23 cellular contexts compared by ENCODE assay signal in genomic region chr1:101077849-101078248, GRCh38. TPM values are rescaled to one million over a fixed set of nuclear protein-coding genes. Genes with fewer than 3 reads are reported as not detected.
DNase-seq lines count a peak whose midpoint lies in the region; ATAC-seq, FAIRE-seq and TF ChIP-seq lines count a peak whose summit lies in the region.
"Had no signal": no experiment of that assay in that cellular context is flagged by ENCODE, and none has a peak within 500 bp of the region (broad histone marks: within the 10 kb centered on the region; RNA-seq: fewer than 3 reads in every experiment).

No MANE protein-coding gene starts in this region.

- H2AFZ ChIP-seq in GM23338: no peak overlapping the region

- H3K4me2 ChIP-seq in A549 (no peak overlapping the region), GM23338 (no peak overlapping the region)

- H4K20me1 ChIP-seq in GM23338 (replicated peaks; ENCODE audit: insufficient read depth): no peaks in the 10 kb centered on the region

- no peak overlapping the region for H3K4me3 Mint-ChIP-seq in activated CD4-positive, alpha-beta T cell treated with anti-CD3 and anti-CD28 coated beads, Interleukin-2, amount 10 ng/mL, durations not matched to agents 7 days and 5 days
- H3K4me3 Mint-ChIP-seq in GM23338: no peak overlapping the region
- H3K4me3 Mint-ChIP-seq in endothelial cell (ENCODE audit: unreplicated experiment): no peak overlapping the region
- no peak overlapping the region for H3K4me3 Mint-ChIP-seq in HFFc6
- H3K4me3 Mint-ChIP-seq: CD8-positive, alpha-beta T cell had no signal

- H3K27ac ChIP-seq in A549 (no peak overlapping the region), GM23338 (ENCODE audit: low read depth) (no peak overlapping the region)
- H3K27ac ChIP-seq: C4-2B, SJSA1 had no signal

- no peaks in the 10 kb centered on the region for H3K79me2 ChIP-seq in GM23338 (replicated peaks; ENCODE audit: insufficient read depth)

- H3K27me3 Mint-ChIP-seq in activated CD4-positive, alpha-beta T cell treated with anti-CD3 and anti-CD28 coated beads, Interleukin-2, amount 10 ng/mL, durations not matched to agents 7 days and 5 days: no peaks in the 10 kb centered on the region
- H3K27me3 Mint-ChIP-seq in GM23338 (ENCODE audit: insufficient read depth, low read depth, poor library complexity) (peaks cover 3% of the 10 kb centered on the region), endothelial cell (ENCODE audit: unreplicated experiment) (no peaks in the 10 kb centered on the region), HFFc6 (ENCODE audit: insufficient read depth) (no peaks in the 10 kb centered on the region)

- 89% methylated on average over 4 of the region's 4 CpGs for WGBS in A549 (ENCODE audit: missing lambda C conversion rate)

- POLR2A ChIA-PET in activated CD4-positive, alpha-beta T cell treated with anti-CD3 and anti-CD28 coated beads, Interleukin-2, amount 10 ng/mL, durations not matched to agents 7 days and 5 days (lab: Charles Lee): no interaction called here
- POLR2A ChIA-PET in A549 (lab: Yijun Ruan, JAX): no interaction called here

- no peaks in the 10 kb centered on the region for H3F3A ChIP-seq in GM23338 (replicated peaks; ENCODE audit: low read depth)

- H3K4me1 ChIP-seq in A549 (no peaks in the 10 kb centered on the region), GM23338 (ENCODE audit: insufficient read depth) (0 out of 2 replicates have a peak, but pooled peaks cover 6% of the 10 kb centered on the region)
- H3K4me1 ChIP-seq: Caco-2, SJSA1 had no signal

- DNase-seq in activated CD4-positive, alpha-beta T cell treated with anti-CD3 and anti-CD28 coated beads, Interleukin-2, amount 10 ng/mL, durations not matched to agents 7 days and 5 days: no peak
- no peak for DNase-seq in activated CD4-positive, alpha-beta T cell treated with anti-CD3 and anti-CD28 coated beads for 1 hour
- DNase-seq in A549 (ENCODE audit: low read depth in 1 of 2, low spot score in 1 of 2) (no peak), GM23338 (ENCODE audit: low spot score) (no peak), endothelial cell (ENCODE audit: low spot score) (no peak), NCI-H82 (lab: John Stamatoyannopoulos, UW) (no peak), HFFc6 (no peak)
- DNase-seq: 8988T; Caco-2; CD8-positive, alpha-beta T cell; KBM-7; MG63; NCI-H1105 treated with DMSO at 0.1 percent for 48 hours; NCI-H146; NCI-H1930; NCI-H446; NCI-H526; Right ventricle myocardium superior; RPMI8226 had no signal

- peak overlapping the region; percentile 56 for H3K27ac Mint-ChIP-seq in activated CD4-positive, alpha-beta T cell treated with anti-CD3 and anti-CD28 coated beads, Interleukin-2, amount 10 ng/mL, durations not matched to agents 7 days and 5 days
- peak overlapping the region; percentile 16; the same call in 1 of the 2 replicates for H3K27ac Mint-ChIP-seq in GM23338
- H3K27ac Mint-ChIP-seq in endothelial cell (ENCODE audit: unreplicated experiment): peak overlapping the region; percentile 30
- H3K27ac Mint-ChIP-seq in HFFc6: no peak overlapping the region

- peaks cover 45% of the 10 kb centered on the region for H3K4me1 Mint-ChIP-seq in activated CD4-positive, alpha-beta T cell treated with anti-CD3 and anti-CD28 coated beads, Interleukin-2, amount 10 ng/mL, durations not matched to agents 7 days and 5 days
- H3K4me1 Mint-ChIP-seq in GM23338 (peaks cover 2% of the 10 kb centered on the region), endothelial cell (ENCODE audit: unreplicated experiment) (peaks cover 19% of the 10 kb centered on the region), HFFc6 (ENCODE audit: low read depth) (no peaks in the 10 kb centered on the region)

- peaks cover 28% of the 10 kb centered on the region for H3K9me3 Mint-ChIP-seq in activated CD4-positive, alpha-beta T cell treated with anti-CD3 and anti-CD28 coated beads, Interleukin-2, amount 10 ng/mL, durations not matched to agents 7 days and 5 days
- H3K9me3 Mint-ChIP-seq in GM23338 (no peaks in the 10 kb centered on the region), endothelial cell (ENCODE audit: unreplicated experiment) (no peaks in the 10 kb centered on the region), HFFc6 (no peaks in the 10 kb centered on the region)
- H3K9me3 Mint-ChIP-seq: CD8-positive, alpha-beta T cell had no signal

- TF ChIP-seq EP300 in A549 (IDR thresholded peaks at IDR 0.05): no peak

- no peak for TF ChIP-seq RAD21 in A549 (conservative IDR thresholded peaks at IDR 0.05 in 1 of 2, IDR thresholded peaks at IDR 0.05 in 1 of 2)

- H3K27me3 ChIP-seq in GM23338 (ENCODE audit: insufficient read depth): no peaks in the 10 kb centered on the region
- H3K27me3 ChIP-seq: MG63, SJSA1 had no signal

- no peaks in the 10 kb centered on the region for H3K36me3 ChIP-seq in GM23338 (ENCODE audit: insufficient read depth)
- H3K36me3 ChIP-seq: MG63, SJSA1 had no signal

- ATAC-seq in A549 (no peak), GM23338 (no peak)
- ATAC-seq: CD8-positive, alpha-beta T cell; GM12878 had no signal

- H3K9me2 ChIP-seq in GM23338 (ENCODE audit: insufficient read depth): no peaks in the 10 kb centered on the region

- no peak for TF ChIP-seq POLR2A in A549 (IDR thresholded peaks at IDR 0.05; ENCODE audit: low read length)

- no peak for TF ChIP-seq CTCF in A549 (IDR thresholded peaks at IDR 0.05)
- no peak for TF ChIP-seq CTCF in GM23338 (conservative IDR thresholded peaks at IDR 0.05; ENCODE audit: low read depth in 2 of 2)
- no peak for TF ChIP-seq CTCF in endothelial cell (IDR thresholded peaks at IDR 0.05; ENCODE audit: unreplicated experiment)
- no peak for TF ChIP-seq CTCF in HFFc6 (IDR thresholded peaks at IDR 0.05)

- FAIRE-seq in A549 (lab: Jason Lieb, UNC): no peak
- FAIRE-seq: G401.6, GM12878 had no signal

- CTCF ChIA-PET in activated CD4-positive, alpha-beta T cell treated with anti-CD3 and anti-CD28 coated beads, Interleukin-2, amount 10 ng/mL, durations not matched to agents 7 days and 5 days (lab: Charles Lee): no interaction called here
- CTCF ChIA-PET in A549 (lab: Yijun Ruan, JAX): no interaction called here

- peaks cover 81% of the 10 kb centered on the region for H3K36me3 Mint-ChIP-seq in activated CD4-positive, alpha-beta T cell treated with anti-CD3 and anti-CD28 coated beads, Interleukin-2, amount 10 ng/mL, durations not matched to agents 7 days and 5 days (ENCODE audit: low read depth)
- 0 out of 3 replicates have a peak, but pooled peaks cover 3% of the 10 kb centered on the region for H3K36me3 Mint-ChIP-seq in GM23338 (ENCODE audit: low read depth)
- H3K36me3 Mint-ChIP-seq in endothelial cell (ENCODE audit: low read depth, unreplicated experiment): peaks cover 4% of the 10 kb centered on the region
- peaks cover 21% of the 10 kb centered on the region for H3K36me3 Mint-ChIP-seq in HFFc6 (ENCODE audit: low read depth)

- H3K9me3 ChIP-seq in A549: no peaks in the 10 kb centered on the region
- H3K9me3 ChIP-seq: Caco-2, MG63, SJSA1 had no signal

- H3K4me3 ChIP-seq in A549 (no peak overlapping the region), GM23338 (no peak overlapping the region)
- H3K4me3 ChIP-seq: GM12878, MG63, SJSA1 had no signal

TF ChIP-seq in A549, 52 proteins besides CTCF, POLR2A, EP300 and RAD21:
- TF ChIP-seq MAFK (IDR thresholded peaks at IDR 0.05; ENCODE audit: partially characterized antibody) (peak; percentile 91), ATOH8 (CRISPR knock-in tag; IDR thresholded peaks at IDR 0.05; ENCODE audit: low read depth) (no peak)

TF ChIP-seq in GM23338, 12 proteins besides CTCF, POLR2A, EP300 and RAD21:
- TF ChIP-seq STAT1 (IDR thresholded peaks at IDR 0.05; ENCODE audit: unreplicated experiment) (no peak), ZNF114 (CRISPR knock-in tag; IDR thresholded peaks at IDR 0.05) (no peak), JUNB (IDR thresholded peaks at IDR 0.05; ENCODE audit: unreplicated experiment) (no peak), EZH2phosphoT487 (IDR thresholded peaks at IDR 0.05; ENCODE audit: unreplicated experiment) (no peak), ETS1 (IDR thresholded peaks at IDR 0.05) (no peak)
TF ChIP-seq in GM23338: peak in this region for 0.

RNA-seq across cellular contexts. Expression of gene DPH5, which starts 52.3 kb away (rescaled TPM):
- 10 to 100 TPM; 32.8 to 38.9 TPM for total RNA-seq in activated CD4-positive, alpha-beta T cell treated with anti-CD3 and anti-CD28 coated beads, Interleukin-2, amount 10 ng/mL, durations not matched to agents 7 days and 5 days
- 85.3 and 89.7 TPM in 2 replicates for polyA plus RNA-seq in A549 (2011; rRNA removed)
- 28.2 and 30.0 TPM in 2 replicates for polyA plus RNA-seq in A549 (2012; cell fraction: cytosol; rRNA removed)
- 11.9 and 22.1 TPM in 2 replicates for polyA plus RNA-seq in A549 (2012; cell fraction: nucleus; rRNA removed)
- polyA plus RNA-seq in A549 (2017; fragmentation: RNase III; extraction: RNeasy Plus Mini Kit Qiagen cat#74134 plus additional on column Dnase treatment): 38.7 to 41.7 TPM (median 40.4 TPM) in 3 replicates
- polyA minus RNA-seq in A549 (2011; rRNA and poly(A)+ RNA removed): 14.8 and 16.4 TPM in 2 replicates
- 50.6 and 72.4 TPM in 2 replicates for total RNA-seq in GM23338 (2014; rRNA removed; shearing (Covaris generic))
- polyA plus RNA-seq in GM23338 (2016; fragmentation: Nextera tagmentation; extraction: Ambion mirVana): 46.2 and 53.5 TPM in 2 replicates
- 42.2 TPM for total RNA-seq in endothelial cell (ENCODE audit: unreplicated experiment)
- total RNA-seq in HFFc6 (2021; fragmentation: NEBNext Ultra II Directional; extraction: Animal tissue kit (Norgen Biotek cat#: 25700)): 10 to 100 TPM; 38.1 to 49.8 (median 39.3) TPM
